ENCODE assay signal across 8 cellular contexts in the genomic region with DNA sequence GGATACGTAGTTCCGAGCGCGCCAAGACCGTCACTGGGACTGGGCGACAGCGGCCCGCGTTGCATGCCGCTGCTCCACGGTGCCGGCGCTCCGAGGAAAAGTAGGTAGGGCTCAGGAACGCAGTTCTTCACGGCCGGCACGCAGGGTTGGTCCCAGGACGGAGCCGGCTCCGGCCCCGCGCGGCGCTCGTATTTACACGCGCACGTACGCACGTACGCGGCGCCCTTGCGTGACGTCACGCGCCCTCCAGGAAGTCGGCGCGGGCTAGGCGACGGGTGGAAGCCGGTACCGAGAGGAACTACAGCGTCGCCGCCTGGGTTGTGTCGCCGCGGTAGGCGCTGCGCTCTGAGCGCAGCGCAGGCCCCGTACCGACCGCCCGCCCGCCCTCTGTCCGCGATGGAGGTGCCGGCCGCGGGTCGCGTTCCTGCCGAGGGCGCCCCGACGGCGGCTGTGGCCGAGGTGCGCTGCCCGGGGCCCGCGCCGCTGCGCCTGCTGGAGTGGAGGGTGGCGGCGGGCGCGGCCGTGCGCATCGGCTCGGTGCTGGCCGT. TPM values are rescaled to one million over a fixed set of nuclear protein-coding genes. Genes with fewer than 3 reads are reported as not detected.
A peak's percentile ranks its signal among the peaks of the same experiment; 100 is the strongest.
DNase-seq lines count a peak whose midpoint lies in the region; ATAC-seq and TF ChIP-seq lines count a peak whose summit lies in the region.

A gene with protein sequence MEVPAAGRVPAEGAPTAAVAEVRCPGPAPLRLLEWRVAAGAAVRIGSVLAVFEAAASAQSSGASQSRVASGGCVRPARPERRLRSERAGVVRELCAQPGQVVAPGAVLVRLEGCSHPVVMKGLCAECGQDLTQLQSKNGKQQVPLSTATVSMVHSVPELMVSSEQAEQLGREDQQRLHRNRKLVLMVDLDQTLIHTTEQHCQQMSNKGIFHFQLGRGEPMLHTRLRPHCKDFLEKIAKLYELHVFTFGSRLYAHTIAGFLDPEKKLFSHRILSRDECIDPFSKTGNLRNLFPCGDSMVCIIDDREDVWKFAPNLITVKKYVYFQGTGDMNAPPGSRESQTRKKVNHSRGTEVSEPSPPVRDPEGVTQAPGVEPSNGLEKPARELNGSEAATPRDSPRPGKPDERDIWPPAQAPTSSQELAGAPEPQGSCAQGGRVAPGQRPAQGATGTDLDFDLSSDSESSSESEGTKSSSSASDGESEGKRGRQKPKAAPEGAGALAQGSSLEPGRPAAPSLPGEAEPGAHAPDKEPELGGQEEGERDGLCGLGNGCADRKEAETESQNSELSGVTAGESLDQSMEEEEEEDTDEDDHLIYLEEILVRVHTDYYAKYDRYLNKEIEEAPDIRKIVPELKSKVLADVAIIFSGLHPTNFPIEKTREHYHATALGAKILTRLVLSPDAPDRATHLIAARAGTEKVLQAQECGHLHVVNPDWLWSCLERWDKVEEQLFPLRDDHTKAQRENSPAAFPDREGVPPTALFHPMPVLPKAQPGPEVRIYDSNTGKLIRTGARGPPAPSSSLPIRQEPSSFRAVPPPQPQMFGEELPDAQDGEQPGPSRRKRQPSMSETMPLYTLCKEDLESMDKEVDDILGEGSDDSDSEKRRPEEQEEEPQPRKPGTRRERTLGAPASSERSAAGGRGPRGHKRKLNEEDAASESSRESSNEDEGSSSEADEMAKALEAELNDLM (plus strand): TSS at position 252 of the 548 bp plus-strand sequence. CDS start 145 bp downstream, at position 397.

- peak within 1 kb of the TSS; percentile 76 for H3K27ac ChIP-seq in Karpas-422 (ENCODE audit: low read length)

- H3K36me3 ChIP-seq in Karpas-422 (ENCODE audit: insufficient read depth, low read length) = no peaks in the 10 kb centered on the region

- H3K9me3 ChIP-seq in Karpas-422 (ENCODE audit: low read length) = no peaks in the 10 kb centered on the region

- H3K4me2 ChIP-seq in Karpas-422 (ENCODE audit: low read depth, low read length, poor library complexity, severe bottlenecking) = peak within 1 kb of the TSS; percentile 97

- peak within 1 kb of the TSS; percentile 83 for H3K9ac ChIP-seq in Karpas-422 (ENCODE audit: low read length)

- H3K27ac Mint-ChIP-seq in nephron progenitor cell = peak within 1 kb of the TSS; percentile 99
- peak within 1 kb of the TSS; percentile 97 for H3K27ac Mint-ChIP-seq in stimulated activated naive CD8-positive, alpha-beta T cell treated with anti-CD3 and anti-CD28 coated beads, Interleukin-15, Interleukin-2, amounts not matched to agents 100 ng/mL and 50 ng/mL, for 24 hours

- DNase-seq in Daoy (ENCODE audit: low read depth) (peak; percentile 95), Karpas-422 (peak; percentile 99), RPMI8226 (peak; percentile 98), fibroblast of the conjunctiva (ENCODE audit: low read depth) (peak; percentile 78), nephron progenitor cell (peak; percentile 86)
- peak; percentile 83 for DNase-seq in activated effector memory CD4-positive, alpha-beta T cell treated with Interleukin-2 at 50 U/mL for 16 hours

- H3K27me3 Mint-ChIP-seq in nephron progenitor cell (ENCODE audit: low read depth, poor library complexity) = no peaks in the 10 kb centered on the region
- no peaks in the 10 kb centered on the region for H3K27me3 Mint-ChIP-seq in stimulated activated naive CD8-positive, alpha-beta T cell treated with anti-CD3 and anti-CD28 coated beads, Interleukin-15, Interleukin-2, amounts not matched to agents 100 ng/mL and 50 ng/mL, for 24 hours

- peak within 1 kb of the TSS; percentile 94 for H3K4me3 Mint-ChIP-seq in nephron progenitor cell
- peak within 1 kb of the TSS; percentile 95 for H3K4me3 Mint-ChIP-seq in stimulated activated naive CD8-positive, alpha-beta T cell treated with anti-CD3 and anti-CD28 coated beads, Interleukin-15, Interleukin-2, amounts not matched to agents 100 ng/mL and 50 ng/mL, for 24 hours

- peak within 1 kb of the TSS; percentile 92 for H3K4me3 ChIP-seq in Karpas-422 (ENCODE audit: low read length)

- no peak for TF ChIP-seq CTCF in nephron progenitor cell (IDR thresholded peaks at IDR 0.05)

- peaks cover 33% of the 10 kb centered on the region for H3K4me1 ChIP-seq in Karpas-422 (ENCODE audit: low read length)

- no peaks in the 10 kb centered on the region for H3K27me3 ChIP-seq in Karpas-422 (ENCODE audit: low read length)

- no peaks in the 10 kb centered on the region for H3K9me3 Mint-ChIP-seq in nephron progenitor cell
- H3K9me3 Mint-ChIP-seq in stimulated activated naive CD8-positive, alpha-beta T cell treated with anti-CD3 and anti-CD28 coated beads, Interleukin-15, Interleukin-2, amounts not matched to agents 100 ng/mL and 50 ng/mL, for 24 hours = no peaks in the 10 kb centered on the region

- H3K4me1 Mint-ChIP-seq in nephron progenitor cell = peaks cover 47% of the 10 kb centered on the region
- H3K4me1 Mint-ChIP-seq in stimulated activated naive CD8-positive, alpha-beta T cell treated with anti-CD3 and anti-CD28 coated beads, Interleukin-15, Interleukin-2, amounts not matched to agents 100 ng/mL and 50 ng/mL, for 24 hours (ENCODE audit: low read depth) = peaks cover 68% of the 10 kb centered on the region

- peaks cover 36% of the 10 kb centered on the region for H3K36me3 Mint-ChIP-seq in nephron progenitor cell (ENCODE audit: low read depth)
- peaks cover 59% of the 10 kb centered on the region for H3K36me3 Mint-ChIP-seq in stimulated activated naive CD8-positive, alpha-beta T cell treated with anti-CD3 and anti-CD28 coated beads, Interleukin-15, Interleukin-2, amounts not matched to agents 100 ng/mL and 50 ng/mL, for 24 hours (ENCODE audit: low read depth)

- H2AFZ ChIP-seq in Karpas-422 (ENCODE audit: low read length) = peak within 1 kb of the TSS; percentile 97

- H3K79me2 ChIP-seq in Karpas-422 (ENCODE audit: low read length) = peaks cover 68% of the 10 kb centered on the region

- peaks cover 45% of the 10 kb centered on the region for H4K20me1 ChIP-seq in Karpas-422 (ENCODE audit: insufficient read depth, low read depth, low read length)

- ATAC-seq in GM21825 (IDR thresholded peaks at IDR 0.05; ENCODE audit: unreplicated experiment) = peak; percentile 62

- no peaks in the 10 kb centered on the region for H3K9me2 ChIP-seq in Karpas-422 (replicated peaks; ENCODE audit: insufficient read depth, low read length)

RNA-seq across cellular contexts. Expression of the gene that starts here (rescaled TPM):
- total RNA-seq in Daoy (2014; rRNA removed; shearing (Covaris generic)) = 12.1 and 13.9 TPM in 2 replicates
- 14.1 and 32.9 TPM in 2 replicates for total RNA-seq in Karpas-422 (2014; rRNA removed; shearing (Covaris generic); ENCODE audit: low replicate concordance)

Comparison
In these comparisons a context has a peak if more than half of its experiments do, and no peak if none do; other contexts are left out.
1. Peak in every context shown above with its lines: DNase-seq, ATAC-seq, H3K4me3 ChIP-seq and H3K27ac ChIP-seq.